Comparison of ENCODE assay signal across 9 cellular contexts in genomic region chr6:2055143-2055542, GRCh38.
"Had no signal": no experiment of that assay in that cellular context is flagged by ENCODE, and none has a peak within 500 bp of the region (broad histone marks: within the 10 kb centered on the region; RNA-seq: fewer than 3 reads in every experiment).

No MANE protein-coding gene starts in this region.

- H3K9ac ChIP-seq: GM23248 had no signal

- H2AFZ ChIP-seq: GM23248 had no signal

- H3K27ac Mint-ChIP-seq: HFFc6 had no signal

- H3K4me3 ChIP-seq: GM23248, HAP-1, K562 had no signal

- H3K36me3 ChIP-seq: HAP-1 had no signal

- H3K9me3 Mint-ChIP-seq: HFFc6 had no signal

- H3K4me3 Mint-ChIP-seq: HFFc6 had no signal

- FAIRE-seq: H1, HTR-8/SVneo, K562 had no signal

- H3K4me1 ChIP-seq: HAP-1 had no signal

- H3K27ac ChIP-seq: GM23248 had no signal

- DNase-seq: H7, KG1 had no signal

- H3K9me3 ChIP-seq: HAP-1 had no signal

- ATAC-seq: HCT116, K562 had no signal
